ENCODE assay signal across 8 cellular contexts in the genomic region with DNA sequence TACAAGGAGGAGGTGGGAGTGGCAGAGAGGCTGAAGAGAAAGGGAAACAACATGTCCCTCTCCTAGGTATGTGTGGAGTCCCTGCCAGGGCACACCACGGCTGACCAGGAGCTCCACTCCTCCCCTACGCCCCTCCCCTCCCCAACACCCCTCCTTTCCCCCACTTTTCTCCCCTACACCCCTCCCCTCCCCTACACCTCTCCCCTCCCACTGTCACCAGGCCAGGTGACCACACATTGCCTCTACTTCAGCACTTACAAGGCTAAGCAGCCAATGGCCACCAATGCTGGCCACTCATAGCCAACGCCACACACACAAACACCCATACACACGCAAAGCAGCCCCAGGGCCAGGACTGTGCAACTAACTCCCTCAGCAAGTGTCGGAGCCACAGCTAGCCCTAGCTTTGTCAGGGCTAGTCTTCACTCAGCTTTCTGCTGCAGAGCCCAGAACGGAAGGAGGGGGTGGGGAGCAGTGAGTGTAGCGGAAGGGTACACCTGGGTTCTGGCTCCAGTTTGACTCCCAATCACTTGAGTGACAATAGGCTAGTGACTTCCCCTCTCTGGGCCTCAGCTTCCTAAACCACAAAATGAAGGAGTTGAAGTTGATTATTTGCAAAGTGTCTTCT. TPM values are rescaled to one million over a fixed set of nuclear protein-coding genes. Genes with fewer than 3 reads are reported as not detected.
DNase-seq lines count a peak whose midpoint lies in the region; ATAC-seq and TF ChIP-seq lines count a peak whose summit lies in the region.

No MANE protein-coding gene starts in this region.

- H3K36me3 ChIP-seq in stomach smooth muscle (ENCODE audit: control insufficient read depth in 2 of 2, insufficient read depth in 2 of 2, low read length in 2 of 2): peaks cover 0 to 2% of the 10 kb centered on the region in 2 donors

- 36 to 38% methylated on average over 5 to 7 of the region's 7 CpGs for WGBS in lower leg skin, 2 donors

- peak overlapping the region; percentile 53 for H3K27ac ChIP-seq in stomach smooth muscle (ENCODE audit: low read length)

- H3K4me1 ChIP-seq in stomach smooth muscle (ENCODE audit: control insufficient read depth, insufficient read depth, low read length): peaks cover 66% of the 10 kb centered on the region

- H3K4me3 ChIP-seq in stomach smooth muscle (ENCODE audit: low read length in 2 of 2): peak overlapping the region; percentile 44 to 46
- H3K4me3 ChIP-seq in lower leg skin (ENCODE audit: low read depth, poor library complexity, severe bottlenecking): no peak overlapping the region

- intact Hi-C loops in left ventricle myocardium superior (cut with micrococcal nuclease) (no loop called here), lower leg skin (cut with DNase I; ENCODE audit: low total_unique reads) (no loop called here)

- TF ChIP-seq CTCF in lower leg skin (IDR thresholded peaks at IDR 0.05): no peak

- DNase-seq in KG1 (lab: John Stamatoyannopoulos, UW): peak; percentile 85
- peak; percentile 70 for DNase-seq in activated CD8-positive, alpha-beta memory T cell treated with anti-CD3 and anti-CD28 coated beads, Interleukin-2, amount 50 U/mL, for 48 hours
- peak; percentile 35 for DNase-seq in left ventricle myocardium superior
- DNase-seq in lower leg skin (ENCODE audit: low spot score in 2 of 2): no peak
- DNase-seq in NCI-H446 (lab: John Stamatoyannopoulos, UW): no peak

- no peaks in the 10 kb centered on the region for H3K9me3 ChIP-seq in stomach smooth muscle (ENCODE audit: control insufficient read depth in 2 of 2, low read length in 2 of 2)

- ATAC-seq in left ventricle myocardium superior (peak; percentile 11), GM18868 (IDR thresholded peaks at IDR 0.05; ENCODE audit: unreplicated experiment) (no peak), GM21447 (IDR thresholded peaks at IDR 0.05; ENCODE audit: unreplicated experiment) (no peak)

- no peaks in the 10 kb centered on the region for H3K27me3 ChIP-seq in stomach smooth muscle (ENCODE audit: control insufficient read depth in 1 of 2, insufficient read depth in 2 of 2, low read length in 2 of 2)

- H3K9ac ChIP-seq in stomach smooth muscle (ENCODE audit: low read length in 2 of 2): peak overlapping the region in 1 of 2 donors; percentile 15

- no peak for TF ChIP-seq POLR2A in lower leg skin (IDR thresholded peaks at IDR 0.05)

RNA-seq across cellular contexts. Expression of a gene that starts 8.2 kb away (rescaled TPM):
- total RNA-seq in left ventricle myocardium superior (216 TPM), lower leg skin (100 to 1,000 TPM; 171 to 336 (median 255) TPM)

RNA-seq across cellular contexts. Expression of a gene that starts 26.7 kb away (rescaled TPM):
- total RNA-seq in left ventricle myocardium superior: 146 TPM
- total RNA-seq in lower leg skin: 100 to 1,000 TPM; 109 to 149 (median 124) TPM

RNA-seq across cellular contexts. Expression of a gene that starts 43.8 kb away (rescaled TPM):
- total RNA-seq in left ventricle myocardium superior: 33.2 TPM
- total RNA-seq in lower leg skin: 10 to 100 TPM; 87.6 to 95.3 (median 91.3) TPM

Comparison
In these comparisons a context has a peak if more than half of its experiments do, and no peak if none do; other contexts are left out.
1. DNase-seq: peak in KG1 (single experiment), activated CD8-positive, alpha-beta memory T cell treated with anti-CD3 and anti-CD28 coated beads, Interleukin-2, amount 50 U/mL, for 48 hours (single experiment) and left ventricle myocardium superior (single experiment); none in lower leg skin (0 of 2) and NCI-H446 (0 of 2).